ENCODE assay signal across 28 cellular contexts in the genomic region with DNA sequence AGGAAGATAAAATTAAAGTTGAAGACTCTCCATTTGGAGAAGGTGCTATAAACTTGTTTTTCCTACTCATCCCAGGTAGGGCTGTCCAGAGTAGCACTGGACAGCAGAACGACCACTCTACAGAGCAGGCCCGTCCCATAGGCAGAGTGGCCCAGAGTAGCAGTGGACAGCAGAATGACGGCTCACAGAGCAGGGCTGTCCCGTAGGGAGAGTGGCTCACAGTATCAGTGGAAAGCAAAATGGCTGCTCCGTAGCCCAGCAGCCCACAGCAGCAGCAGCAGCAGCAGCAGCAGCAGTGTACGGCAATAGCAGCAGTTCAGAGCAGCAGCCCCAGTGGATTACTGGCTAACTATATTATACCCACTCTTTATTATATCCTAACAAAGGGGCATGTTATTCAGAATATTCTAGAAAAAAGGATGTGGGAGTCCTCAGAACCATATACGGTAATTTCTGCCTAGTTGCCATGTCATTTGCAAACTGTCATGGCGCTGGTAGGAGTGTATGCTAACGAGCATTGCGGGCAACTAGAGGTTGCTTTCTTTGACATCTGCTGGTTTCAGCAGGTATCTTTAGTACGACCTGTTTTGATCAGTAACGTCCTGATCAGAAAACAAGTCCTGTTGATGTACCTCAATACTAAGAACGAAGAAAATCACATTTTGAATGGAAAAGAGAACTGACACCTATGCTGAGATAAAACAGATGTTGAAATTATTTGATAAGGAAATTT.
DNase-seq lines count a peak whose midpoint lies in the region; ATAC-seq and TF ChIP-seq lines count a peak whose summit lies in the region.
"Had no signal": no experiment of that assay in that cellular context is flagged by ENCODE, and none has a peak within 500 bp of the region (broad histone marks: within the 10 kb centered on the region; RNA-seq: fewer than 3 reads in every experiment).

No MANE protein-coding gene starts in this region.

- H3K9me3 ChIP-seq in upper lobe of right lung: no peaks in the 10 kb centered on the region
- H3K9me3 ChIP-seq: gastroesophageal sphincter, thoracic aorta had no signal

- no peaks in the 10 kb centered on the region for H3K36me3 ChIP-seq in upper lobe of right lung
- H3K36me3 ChIP-seq: gastroesophageal sphincter, thoracic aorta had no signal

- ATAC-seq in upper lobe of right lung: peak; percentile 40
- ATAC-seq: activated T-cell treated with anti-CD3 and anti-CD28 coated beads, Interleukin-2, amount 50 U/mL, for 4 hours; gastroesophageal sphincter; right cardiac atrium had no signal

- H3K27me3 ChIP-seq in upper lobe of right lung: no peaks in the 10 kb centered on the region
- H3K27me3 ChIP-seq: gastroesophageal sphincter, hepatocyte had no signal

- no peaks in the 10 kb centered on the region for H3K4me1 ChIP-seq in upper lobe of right lung
- H3K4me1 ChIP-seq: gastroesophageal sphincter had no signal

- H3K4me3 Mint-ChIP-seq in glutamatergic neuron (ENCODE audit: unreplicated experiment) (no peak overlapping the region), type B pancreatic cell (no peak overlapping the region)
- H3K4me3 Mint-ChIP-seq: activated naive CD8-positive, alpha-beta T cell treated with anti-CD3 and anti-CD28 coated beads, Interleukin-2, amount 10 ng/mL, durations not matched to agents 7 days and 5 days; activated T-cell treated with anti-CD3 and anti-CD28 coated beads, Interleukin-2, amount 50 U/mL, for 4 hours; memory B cell; neural crest cell; stimulated activated naive CD8-positive, alpha-beta T cell treated with anti-CD3 and anti-CD28 coated beads, Interleukin-15, Interleukin-2, amounts not matched to agents 100 ng/mL and 50 ng/mL, for 24 hours; T-helper 1 cell treated with Interleukin-12 subunit alpha and Interleukin-12 subunit beta and Interleukin-4 antibody, amounts not matched to agents 30 μg/mL and 1 μg/mL, for 36 hours had no signal

- DNase-seq in NCI-H146 treated with DMSO at 0.1 percent for 48 hours (lab: John Stamatoyannopoulos, UW; ENCODE audit: unreplicated experiment) (peak; percentile 36), RPMI8226 (peak; percentile 22), glutamatergic neuron (peak; percentile 14), upper lobe of right lung (no peak), type B pancreatic cell (ENCODE audit: extremely low spot score, unreplicated experiment) (no peak), GM03348 (ENCODE audit: low spot score) (no peak)
- no peak for DNase-seq in stimulated activated CD4-positive, alpha-beta T cell treated with anti-CD3 and anti-CD28 coated beads, Interleukin-4, amount 100 ng/mL, for 1 hour
- DNase-seq: activated CD4-positive, CD25-positive, alpha-beta regulatory T cell; activated gamma-delta T cell treated with Interleukin-2 at 50 U/mL for 16 hours; activated naive CD8-positive, alpha-beta T cell treated with anti-CD3 and anti-CD28 coated beads, Interleukin-2, amount 10 ng/mL, durations not matched to agents 7 days and 5 days; activated T-cell treated with anti-CD3 and anti-CD28 coated beads, Interleukin-2, amount 50 U/mL, for 4 hours; aorta; GDM1; NCI-H1417 treated with DMSO at 0.1 percent for 48 hours; NCI-H2081 treated with DMSO at 0.1 percent for 48 hours; NCI-H446; NCI-H82; right cardiac atrium; stimulated activated CD4-positive, alpha-beta T cell treated with anti-CD3 and anti-CD28 coated beads, Interleukin-1b, Interleukin-23, amount 100 ng/mL, for 48 hours had no signal

- no peak for TF ChIP-seq CTCF in glutamatergic neuron (IDR thresholded peaks at IDR 0.05; ENCODE audit: partially characterized antibody, unreplicated experiment)
- TF ChIP-seq CTCF in upper lobe of right lung (IDR thresholded peaks at IDR 0.05): no peak
- no peak for TF ChIP-seq CTCF in type B pancreatic cell (conservative IDR thresholded peaks at IDR 0.05)

- H3K9me3 Mint-ChIP-seq in glutamatergic neuron (ENCODE audit: unreplicated experiment) (no peaks in the 10 kb centered on the region), type B pancreatic cell (no peaks in the 10 kb centered on the region)
- H3K9me3 Mint-ChIP-seq: activated naive CD8-positive, alpha-beta T cell treated with anti-CD3 and anti-CD28 coated beads, Interleukin-2, amount 10 ng/mL, durations not matched to agents 7 days and 5 days; neural crest cell; T-helper 1 cell treated with Interleukin-12 subunit alpha and Interleukin-12 subunit beta and Interleukin-4 antibody, amounts not matched to agents 30 μg/mL and 1 μg/mL, for 36 hours had no signal

- no peaks in the 10 kb centered on the region for H3K27me3 Mint-ChIP-seq in glutamatergic neuron (ENCODE audit: unreplicated experiment)
- no peaks in the 10 kb centered on the region for H3K27me3 Mint-ChIP-seq in type B pancreatic cell
- H3K27me3 Mint-ChIP-seq: activated naive CD8-positive, alpha-beta T cell treated with anti-CD3 and anti-CD28 coated beads, Interleukin-2, amount 10 ng/mL, durations not matched to agents 7 days and 5 days; memory B cell; stimulated activated naive CD8-positive, alpha-beta T cell treated with anti-CD3 and anti-CD28 coated beads, Interleukin-15, Interleukin-2, amounts not matched to agents 100 ng/mL and 50 ng/mL, for 24 hours had no signal

- H3K27ac Mint-ChIP-seq in glutamatergic neuron (ENCODE audit: unreplicated experiment): no peak overlapping the region
- H3K27ac Mint-ChIP-seq in type B pancreatic cell: no peak overlapping the region
- H3K27ac Mint-ChIP-seq: activated naive CD8-positive, alpha-beta T cell treated with anti-CD3 and anti-CD28 coated beads, Interleukin-2, amount 10 ng/mL, durations not matched to agents 7 days and 5 days; memory B cell; stimulated activated naive CD8-positive, alpha-beta T cell treated with anti-CD3 and anti-CD28 coated beads, Interleukin-15, Interleukin-2, amounts not matched to agents 100 ng/mL and 50 ng/mL, for 24 hours; T-helper 1 cell treated with Interleukin-12 subunit alpha and Interleukin-12 subunit beta and Interleukin-4 antibody, amounts not matched to agents 30 μg/mL and 1 μg/mL, for 36 hours had no signal

- intact Hi-C loops in upper lobe of right lung (cut with DNase I): no loop called here

- H3K4me1 Mint-ChIP-seq in glutamatergic neuron (ENCODE audit: low read depth, unreplicated experiment) (no peaks in the 10 kb centered on the region), type B pancreatic cell (ENCODE audit: unreplicated experiment) (no peaks in the 10 kb centered on the region)
- H3K4me1 Mint-ChIP-seq: activated naive CD8-positive, alpha-beta T cell treated with anti-CD3 and anti-CD28 coated beads, Interleukin-2, amount 10 ng/mL, durations not matched to agents 7 days and 5 days; memory B cell; neural crest cell had no signal

- H3K27ac ChIP-seq in upper lobe of right lung: no peak overlapping the region
- H3K27ac ChIP-seq: gastroesophageal sphincter, hepatocyte, KMS-11, thoracic aorta had no signal

- H3K36me3 Mint-ChIP-seq in glutamatergic neuron (ENCODE audit: unreplicated experiment): no peaks in the 10 kb centered on the region
- no peaks in the 10 kb centered on the region for H3K36me3 Mint-ChIP-seq in type B pancreatic cell
- H3K36me3 Mint-ChIP-seq: activated naive CD8-positive, alpha-beta T cell treated with anti-CD3 and anti-CD28 coated beads, Interleukin-2, amount 10 ng/mL, durations not matched to agents 7 days and 5 days; memory B cell had no signal

- H3K4me3 ChIP-seq in upper lobe of right lung: no peak overlapping the region
- H3K4me3 ChIP-seq: gastroesophageal sphincter, hepatocyte, smooth muscle cell, thoracic aorta had no signal

Comparison
In these comparisons a context has a peak if more than half of its experiments do, and no peak if none do; other contexts are left out.
1. DNase-seq: peak in NCI-H146 treated with DMSO at 0.1 percent for 48 hours (single experiment), RPMI8226 (single experiment) and glutamatergic neuron (single experiment); none in upper lobe of right lung (single experiment), type B pancreatic cell (single experiment), stimulated activated CD4-positive, alpha-beta T cell treated with anti-CD3 and anti-CD28 coated beads, Interleukin-4, amount 100 ng/mL, for 1 hour (single experiment) and GM03348 (single experiment).